24 cellular contexts compared by ENCODE assay signal in genomic region chr2:133271105-133271504, GRCh38.
"Had no signal": no experiment of that assay in that cellular context is flagged by ENCODE, and none has a peak within 500 bp of the region (broad histone marks: within the 10 kb centered on the region; RNA-seq: fewer than 3 reads in every experiment).

No MANE protein-coding gene starts in this region.

- H3K4me1 Mint-ChIP-seq: activated naive CD4-positive, alpha-beta T cell treated with anti-CD3 and anti-CD28 coated beads, Interleukin-2, amount 50 U/mL, for 24 hours; naive thymus-derived CD4-positive, alpha-beta T cell; T-cell had no signal

- DNase-seq: activated CD4-positive, alpha-beta T cell treated with anti-CD3 and anti-CD28 coated beads, Interleukin-2, amount 50 U/mL, for 1 hour; activated CD4-positive, CD25-positive, alpha-beta regulatory T cell treated with anti-CD3 and anti-CD28 coated beads, Interleukin-2, amount 50 U/mL, for 72 hours; activated CD8-positive, alpha-beta T cell treated with anti-CD3 and anti-CD28 coated beads, Interleukin-2, amount 10 ng/mL, durations not matched to agents 7 days and 5 days; activated gamma-delta T cell treated with Interleukin-2 at 50 U/mL for 16 hours; cerebellar nuclear complex; cortex of kidney; endodermal cell; foreskin melanocyte; left lung; naive thymus-derived CD4-positive, alpha-beta T cell; stimulated activated CD4-positive, alpha-beta T cell treated with anti-CD3 and anti-CD28 coated beads, Interleukin-4, amount 100 ng/mL, for 24 hours; stimulated activated naive CD8-positive, alpha-beta T cell treated with anti-CD3 and anti-CD28 coated beads, Interleukin-15, Interleukin-2, amounts not matched to agents 100 U/mL and 50 U/mL, for 24 hours; substantia nigra; T-cell; thyroid gland had no signal

- H3K9me3 ChIP-seq: ascending aorta, left lung, thyroid gland had no signal

- H3K4me3 ChIP-seq: ascending aorta, left lung, lung, neural progenitor cell, thyroid gland had no signal

- H3K27ac Mint-ChIP-seq: activated CD8-positive, alpha-beta T cell treated with anti-CD3 and anti-CD28 coated beads, Interleukin-2, amount 10 ng/mL, durations not matched to agents 7 days and 5 days; activated naive CD4-positive, alpha-beta T cell treated with anti-CD3 and anti-CD28 coated beads, Interleukin-2, amount 50 U/mL, for 24 hours; activated T-helper 1 cell treated with anti-CD3 and anti-CD28 coated beads, Interleukin-12 subunit alpha, Interleukin-12 subunit beta, Interleukin-2, Interleukin-4 antibody, amounts not matched to agents 30 ng/mL and 10 ng/mL and 1 ng/mL, durations not matched to agents 14 hours and 24 hours and 36 hours; endodermal cell; naive thymus-derived CD4-positive, alpha-beta T cell; neural progenitor cell; progenitor cell of endocrine pancreas; T-cell; T-helper 2 cell treated with Interferon-gamma antibody and Interleukin-4, amounts not matched to agents 5 μg/mL and 100 μg/mL, for 36 hours had no signal

- H3K36me3 ChIP-seq: ascending aorta, left lung, neural progenitor cell, thyroid gland had no signal

- H3K27ac ChIP-seq: ascending aorta, epithelial cell of prostate, left lung, neural progenitor cell, thyroid gland, VCaP had no signal

- ATAC-seq: activated CD8-positive, alpha-beta T cell treated with anti-CD3 and anti-CD28 coated beads, Interleukin-2, amount 10 ng/mL, durations not matched to agents 7 days and 5 days; left lung; naive thymus-derived CD4-positive, alpha-beta T cell; stimulated activated naive CD8-positive, alpha-beta T cell treated with anti-CD3 and anti-CD28 coated beads, Interleukin-15, Interleukin-2, amounts not matched to agents 100 U/mL and 50 U/mL, for 24 hours; T-cell had no signal

- H3K9me3 Mint-ChIP-seq: activated T-helper 1 cell treated with anti-CD3 and anti-CD28 coated beads, Interleukin-12 subunit alpha, Interleukin-12 subunit beta, Interleukin-2, Interleukin-4 antibody, amounts not matched to agents 30 ng/mL and 10 ng/mL and 1 ng/mL, durations not matched to agents 14 hours and 24 hours and 36 hours; endodermal cell; neural progenitor cell had no signal

- H3K4me2 ChIP-seq: neural progenitor cell had no signal

- H3K4me3 Mint-ChIP-seq: activated CD8-positive, alpha-beta T cell treated with anti-CD3 and anti-CD28 coated beads, Interleukin-2, amount 10 ng/mL, durations not matched to agents 7 days and 5 days; activated naive CD4-positive, alpha-beta T cell treated with anti-CD3 and anti-CD28 coated beads, Interleukin-2, amount 50 U/mL, for 24 hours; activated T-helper 1 cell treated with anti-CD3 and anti-CD28 coated beads, Interleukin-12 subunit alpha, Interleukin-12 subunit beta, Interleukin-2, Interleukin-4 antibody, amounts not matched to agents 30 ng/mL and 10 ng/mL and 1 ng/mL, durations not matched to agents 14 hours and 24 hours and 36 hours; endodermal cell; naive thymus-derived CD4-positive, alpha-beta T cell; neural progenitor cell; T-cell; T-helper 2 cell treated with Interferon-gamma antibody and Interleukin-4, amounts not matched to agents 5 μg/mL and 100 μg/mL, for 36 hours had no signal

- H2AFZ ChIP-seq: neural progenitor cell had no signal

- H3K36me3 Mint-ChIP-seq: activated naive CD4-positive, alpha-beta T cell treated with anti-CD3 and anti-CD28 coated beads, Interleukin-2, amount 50 U/mL, for 24 hours; naive thymus-derived CD4-positive, alpha-beta T cell; T-cell had no signal

- H3K4me1 ChIP-seq: ascending aorta, neural progenitor cell had no signal

- H3K27me3 ChIP-seq: ascending aorta, thyroid gland had no signal

- H3K9ac ChIP-seq: neural progenitor cell had no signal
